ENCODE assay signal across 25 cellular contexts in the genomic region with DNA sequence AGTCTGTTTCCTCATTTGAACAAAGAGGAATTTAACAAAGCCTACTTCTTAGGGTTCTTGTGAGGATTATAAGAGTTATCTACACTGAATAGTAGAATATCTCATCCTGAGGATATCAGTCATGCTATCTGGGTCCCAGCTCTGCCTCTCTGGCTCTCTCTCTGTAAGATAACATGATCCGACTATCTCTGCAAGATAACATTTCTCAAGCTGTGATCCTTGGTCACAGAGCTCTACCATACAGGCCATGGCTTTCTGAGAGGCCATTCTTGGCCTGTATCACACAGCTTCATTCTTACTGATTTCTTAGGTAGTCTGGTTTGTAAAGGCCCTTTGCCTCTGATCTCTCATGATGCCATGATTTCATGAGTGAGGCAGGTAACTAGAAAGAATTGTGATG.
"Had no signal": no experiment of that assay in that cellular context is flagged by ENCODE, and none has a peak within 500 bp of the region (broad histone marks: within the 10 kb centered on the region; RNA-seq: fewer than 3 reads in every experiment).

No MANE protein-coding gene starts in this region.

- FAIRE-seq: HepG2, HTR-8/SVneo, RCC 7860 had no signal

- DNase-seq: IMR-90, Karpas-422, KG1, MM.1S, NCI-H1092 treated with DMSO at 0.1 percent for 48 hours, NCI-H1436, NCI-H1694, NCI-H187 treated with DMSO at 0.1 percent for 48 hours, NCI-H2029 treated with DMSO at 0.1 percent for 48 hours, NCI-H2107, NCI-H2227 treated with DMSO at 0.1 percent for 48 hours, NCI-H446, NCI-H510A, NCI-H524 treated with DMSO at 0.1 percent for 48 hours, NCI-H69, NCI-H774, Right ventricle myocardium superior, RPMI8226, SIG-M5, SK-N-SH, SW 1271 had no signal

- H3K9me3 ChIP-seq: SK-N-SH had no signal

- H3K27ac ChIP-seq: HL-60 had no signal

- H3K4me2 ChIP-seq: SK-N-SH had no signal

- H3K9ac ChIP-seq: SK-N-SH had no signal
